19 cellular contexts compared by ENCODE assay signal in genomic region chr11:83528877-83529276, GRCh38.
"Had no signal": no experiment of that assay in that cellular context is flagged by ENCODE, and none has a peak within 500 bp of the region (broad histone marks: within the 10 kb centered on the region; RNA-seq: fewer than 3 reads in every experiment).

No MANE protein-coding gene starts in this region.

- DNase-seq: dermis blood vessel endothelial cell; dorsolateral prefrontal cortex; effector CD4-positive, alpha-beta T cell; effector memory CD4-positive, alpha-beta T cell; foreskin keratinocyte; heart left ventricle; hypothalamus; immature natural killer cell; islet precursor cell; kidney; kidney glomerular epithelial cell; left colon; left lung; left ventricle myocardium superior; lower lobe of right lung; mesenchymal stem cell; mucosa of descending colon; naive B cell had no signal

- ATAC-seq: foreskin keratinocyte, gastroesophageal sphincter, left colon, left lung, left ventricle myocardium superior, lower lobe of right lung, mucosa of descending colon had no signal
